Comparison of ENCODE assay signal across 1 cellular context in the genomic region with DNA sequence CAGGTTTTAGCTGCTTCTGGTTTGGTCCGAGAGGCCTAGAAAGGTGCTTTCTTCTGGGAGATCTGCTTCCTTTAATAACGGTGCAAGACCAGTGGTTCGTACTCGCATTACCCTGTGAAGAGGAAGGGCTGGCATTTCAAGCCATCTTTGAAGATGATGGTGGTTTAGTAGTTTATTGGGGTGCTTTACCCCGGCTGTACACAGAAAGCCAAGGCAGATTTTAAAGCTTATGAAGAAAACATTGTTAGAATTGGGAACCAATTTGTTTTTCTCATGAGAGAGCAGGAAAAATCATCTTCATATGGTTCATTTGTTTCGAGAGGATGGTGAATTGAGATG.
TF ChIP-seq lines count a peak whose summit lies in the region.

No MANE protein-coding gene starts in this region.

TF ChIP-seq in HepG2, 621 proteins besides CTCF, POLR2A, EP300 and RAD21:
- TF ChIP-seq ZBTB1 (CRISPR knock-in tag; IDR thresholded peaks at IDR 0.05; ENCODE audit: borderline replicate concordance) (no peak), SMYD3 (CRISPR knock-in tag; IDR thresholded peaks at IDR 0.05) (no peak), TSC22D2 (CRISPR knock-in tag; IDR thresholded peaks at IDR 0.05; ENCODE audit: borderline replicate concordance) (0 out of 2 replicates have a peak, but pooled peaks have one; percentile 10), WIZ (CRISPR knock-in tag; IDR thresholded peaks at IDR 0.05) (no peak), THAP9 (CRISPR knock-in tag; IDR thresholded peaks at IDR 0.05; ENCODE audit: borderline replicate concordance) (no peak), MIXL1 (CRISPR knock-in tag; IDR thresholded peaks at IDR 0.05) (no peak), KDM6A (CRISPR knock-in tag; IDR thresholded peaks at IDR 0.05; ENCODE audit: low read depth) (no peak), SOX6 (IDR thresholded peaks at IDR 0.05) (no peak), SOX6 (CRISPR knock-in tag; IDR thresholded peaks at IDR 0.05) (peak; percentile 20; the same call in 1 of the 2 replicates), PCBP1 (IDR thresholded peaks at IDR 0.05; ENCODE audit: borderline replicate concordance, low read depth, low read length) (no peak), STAT6 (CRISPR knock-in tag; IDR thresholded peaks at IDR 0.05; ENCODE audit: borderline replicate concordance) (no peak), ZNF598 (CRISPR knock-in tag; IDR thresholded peaks at IDR 0.05; ENCODE audit: borderline replicate concordance) (no peak), SRY (CRISPR knock-in tag; IDR thresholded peaks at IDR 0.05) (no peak), HIVEP1 (CRISPR knock-in tag; IDR thresholded peaks at IDR 0.05) (no peak), GLMP (CRISPR knock-in tag; IDR thresholded peaks at IDR 0.05; ENCODE audit: borderline replicate concordance) (no peak), BRD4 (CRISPR knock-in tag; IDR thresholded peaks at IDR 0.05) (no peak), PHF21A (CRISPR knock-in tag; IDR thresholded peaks at IDR 0.05) (no peak), SP140L (CRISPR knock-in tag; IDR thresholded peaks at IDR 0.05; ENCODE audit: borderline replicate concordance) (no peak), ZNF10 (CRISPR knock-in tag; IDR thresholded peaks at IDR 0.05; ENCODE audit: borderline replicate concordance, low read depth) (no peak), XRCC5 (optimal IDR thresholded peaks at IDR 0.05; ENCODE audit: low read length) (peak; percentile 1), JUNB (CRISPR knock-in tag; IDR thresholded peaks at IDR 0.05; ENCODE audit: borderline replicate concordance) (no peak)
- TF ChIP-seq, protein P1, sequence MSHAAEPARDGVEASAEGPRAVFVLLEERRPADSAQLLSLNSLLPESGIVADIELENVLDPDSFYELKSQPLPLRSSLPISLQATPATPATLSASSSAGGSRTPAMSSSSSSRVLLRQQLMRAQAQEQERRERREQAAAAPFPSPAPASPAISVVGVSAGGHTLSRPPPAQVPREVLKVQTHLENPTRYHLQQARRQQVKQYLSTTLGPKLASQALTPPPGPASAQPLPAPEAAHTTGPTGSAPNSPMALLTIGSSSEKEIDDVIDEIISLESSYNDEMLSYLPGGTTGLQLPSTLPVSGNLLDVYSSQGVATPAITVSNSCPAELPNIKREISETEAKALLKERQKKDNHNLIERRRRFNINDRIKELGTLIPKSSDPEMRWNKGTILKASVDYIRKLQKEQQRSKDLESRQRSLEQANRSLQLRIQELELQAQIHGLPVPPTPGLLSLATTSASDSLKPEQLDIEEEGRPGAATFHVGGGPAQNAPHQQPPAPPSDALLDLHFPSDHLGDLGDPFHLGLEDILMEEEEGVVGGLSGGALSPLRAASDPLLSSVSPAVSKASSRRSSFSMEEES (CRISPR knock-in tag; IDR thresholded peaks at IDR 0.05), result no peak
- TF ChIP-seq, protein P2, sequence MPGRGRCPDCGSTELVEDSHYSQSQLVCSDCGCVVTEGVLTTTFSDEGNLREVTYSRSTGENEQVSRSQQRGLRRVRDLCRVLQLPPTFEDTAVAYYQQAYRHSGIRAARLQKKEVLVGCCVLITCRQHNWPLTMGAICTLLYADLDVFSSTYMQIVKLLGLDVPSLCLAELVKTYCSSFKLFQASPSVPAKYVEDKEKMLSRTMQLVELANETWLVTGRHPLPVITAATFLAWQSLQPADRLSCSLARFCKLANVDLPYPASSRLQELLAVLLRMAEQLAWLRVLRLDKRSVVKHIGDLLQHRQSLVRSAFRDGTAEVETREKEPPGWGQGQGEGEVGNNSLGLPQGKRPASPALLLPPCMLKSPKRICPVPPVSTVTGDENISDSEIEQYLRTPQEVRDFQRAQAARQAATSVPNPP (CRISPR knock-in tag; IDR thresholded peaks at IDR 0.05), result no peak
